8 cellular contexts compared by ENCODE assay signal in genomic region chr9:81619353-81620008, GRCh38.
DNase-seq lines count a peak whose midpoint lies in the region; ATAC-seq and TF ChIP-seq lines count a peak whose summit lies in the region.

No MANE protein-coding gene starts in this region.

- H3K27ac ChIP-seq in BLaER1 treated with 17β-estradiol and CSF1 and Interleukin-3, amounts not matched to agents 10 nM and 100 nM, result peak overlapping the region in 2 of 11 experiments; percentile 10 to 15; a peak in 1 of 22 replicates
- H3K27ac ChIP-seq in OCI-LY3 (ENCODE audit: low read length) (no peak overlapping the region), mesendoderm (ENCODE audit: low read depth, low read length) (no peak overlapping the region)

- H2BK15ac ChIP-seq in mesendoderm (replicated peaks; ENCODE audit: low read depth), result no peak overlapping the region

- H3K79me1 ChIP-seq in mesendoderm (ENCODE audit: low read length), result peaks cover 7% of the 10 kb centered on the region

- no peak overlapping the region for H3K4me3 ChIP-seq in BLaER1 treated with 17β-estradiol and CSF1 and Interleukin-3, amounts not matched to agents 10 nM and 100 nM
- no peak overlapping the region for H3K4me3 ChIP-seq in OCI-LY3 (ENCODE audit: low read length)
- no peak overlapping the region for H3K4me3 ChIP-seq in mesendoderm (ENCODE audit: low read length)

- no peak overlapping the region for H2AK5ac ChIP-seq in mesendoderm (ENCODE audit: low read length)

- H3K4ac ChIP-seq in mesendoderm (ENCODE audit: low read depth, low read length), result no peak overlapping the region

- no peak overlapping the region for H2BK120ac ChIP-seq in mesendoderm (ENCODE audit: low read depth, low read length)

- no peak overlapping the region for H2BK5ac ChIP-seq in mesendoderm (ENCODE audit: low read length)

- H3K9me3 ChIP-seq in BLaER1 treated with 17β-estradiol and CSF1 and Interleukin-3, amounts not matched to agents 10 nM and 100 nM (replicated peaks in 1 of 11), result 0 out of 22 replicates have a peak, but pooled peaks cover 0 to 3% (median 0%) of the 10 kb centered on the region in 11 experiments
- H3K9me3 ChIP-seq in OCI-LY3 (ENCODE audit: insufficient read depth, low read length), result no peaks in the 10 kb centered on the region

- H3K4me1 ChIP-seq in BLaER1 treated with 17β-estradiol and CSF1 and Interleukin-3, amounts not matched to agents 10 nM and 100 nM, result peaks cover 8 to 37% (median 24%) of the 10 kb centered on the region in 10 experiments
- H3K4me1 ChIP-seq in OCI-LY3 (ENCODE audit: low read length), result peaks cover 12% of the 10 kb centered on the region
- H3K4me1 ChIP-seq in mesendoderm (ENCODE audit: control insufficient read depth, low read depth, low read length), result peaks cover 14% of the 10 kb centered on the region

- DNase-seq in hepatic stellate cell (ENCODE audit: low spot score) (peak; percentile 90), SIG-M5 treated with dmso at 0.1 percent for 504 hours (lab: John Stamatoyannopoulos, UW; ENCODE audit: unreplicated experiment) (no peak), mesendoderm (no peak), DMS153 treated with DMSO at 0.1 percent for 48 hours (lab: John Stamatoyannopoulos, UW; ENCODE audit: unreplicated experiment) (no peak)

- H3K9ac ChIP-seq in BLaER1 treated with 17β-estradiol and CSF1 and Interleukin-3, amounts not matched to agents 10 nM and 100 nM, result 0 out of 22 replicates have a peak overlapping the region, but pooled peaks of 1 of the 11 experiments have one; percentile 1
- H3K9ac ChIP-seq in OCI-LY3 (ENCODE audit: low read length), result no peak overlapping the region
- H3K9ac ChIP-seq in mesendoderm (ENCODE audit: low read length), result no peak overlapping the region

- no peak overlapping the region for H3K18ac ChIP-seq in mesendoderm (ENCODE audit: low read length)

- H4K8ac ChIP-seq in mesendoderm (ENCODE audit: low read depth, low read length), result no peak overlapping the region

- whole genome bisulfite sequencing in mesendoderm (ENCODE audit: extremely low coverage, insufficient coverage, low lambda C conversion rate), result no CpG with 5 or more reads among the region's 3 CpGs

- no peak overlapping the region for H3K56ac ChIP-seq in mesendoderm (ENCODE audit: low read length)

- H4K20me1 ChIP-seq in BLaER1 treated with 17β-estradiol and CSF1 and Interleukin-3, amounts not matched to agents 10 nM and 100 nM, result no peaks in the 10 kb centered on the region
- H4K20me1 ChIP-seq in OCI-LY3 (ENCODE audit: insufficient read depth, low read length), result no peaks in the 10 kb centered on the region

- no peak overlapping the region for H2AFZ ChIP-seq in OCI-LY3 (ENCODE audit: low read depth, low read length)

- peak; percentile 10; the same call in 1 of the 2 replicates for TF ChIP-seq CTCF in OCI-LY3 (IDR thresholded peaks at IDR 0.05; ENCODE audit: low read depth, low read length)

- ATAC-seq in GM21786 (IDR thresholded peaks at IDR 0.05; ENCODE audit: unreplicated experiment), result peak; percentile 75
- ATAC-seq in HG02571 (IDR thresholded peaks at IDR 0.05; ENCODE audit: unreplicated experiment), result no peak

- peaks cover 0 to 75% (median 20%) of the 10 kb centered on the region in 11 experiments; a peak in 15 of 22 replicates for H3K36me3 ChIP-seq in BLaER1 treated with 17β-estradiol and CSF1 and Interleukin-3, amounts not matched to agents 10 nM and 100 nM
- no peaks in the 10 kb centered on the region for H3K36me3 ChIP-seq in OCI-LY3 (replicated peaks; ENCODE audit: low read depth, low read length)
- peaks cover 4% of the 10 kb centered on the region for H3K36me3 ChIP-seq in mesendoderm (ENCODE audit: control insufficient read depth, insufficient read depth, low read length)

- H3K27me3 ChIP-seq in BLaER1 treated with 17β-estradiol and CSF1 and Interleukin-3, amounts not matched to agents 10 nM and 100 nM, result no peaks in the 10 kb centered on the region
- peaks cover 7% of the 10 kb centered on the region; the same call in 1 of the 2 replicates for H3K27me3 ChIP-seq in OCI-LY3 (ENCODE audit: low read depth, low read length)
- H3K27me3 ChIP-seq in mesendoderm (ENCODE audit: insufficient read depth, low read length, poor library complexity), result no peaks in the 10 kb centered on the region

- H3K79me2 ChIP-seq in OCI-LY3 (ENCODE audit: low read length) (no peaks in the 10 kb centered on the region), mesendoderm (ENCODE audit: control insufficient read depth, insufficient read depth, low read length) (peaks cover 2% of the 10 kb centered on the region)

- peak overlapping the region; percentile 40 to 81 (median 65) for H3K4me2 ChIP-seq in BLaER1 treated with 17β-estradiol and CSF1 and Interleukin-3, amounts not matched to agents 10 nM and 100 nM
- H3K4me2 ChIP-seq in OCI-LY3 (ENCODE audit: low read length) (peak overlapping the region; percentile 28), mesendoderm (ENCODE audit: low read length) (no peak overlapping the region)

- no peak overlapping the region for H3K23ac ChIP-seq in mesendoderm (ENCODE audit: low read length)

- H4K5ac ChIP-seq in mesendoderm (ENCODE audit: low read length), result no peak overlapping the region
